Comparison of ENCODE assay signal across 1 cellular context in genomic region chr20:59031326-59032022, GRCh38.
TF ChIP-seq lines count a peak whose summit lies in the region.

No MANE protein-coding gene starts in this region.

TF ChIP-seq in SK-N-SH treated with all-trans-retinoic acid at 6 μM for 48 hours, 23 proteins besides CTCF, POLR2A, EP300 and RAD21 (continued from another document):
- TF ChIP-seq ARNTL (CRISPR knock-in tag; IDR thresholded peaks at IDR 0.05; ENCODE audit: borderline replicate concordance, low read depth) (no peak), RARB (CRISPR knock-in tag; IDR thresholded peaks at IDR 0.05) (no peak), ZNF8 (CRISPR knock-in tag; IDR thresholded peaks at IDR 0.05) (no peak), ZC3H10 (CRISPR knock-in tag; IDR thresholded peaks at IDR 0.05) (no peak), CSDC2 (CRISPR knock-in tag; IDR thresholded peaks at IDR 0.05) (no peak), ZFP30 (CRISPR knock-in tag; IDR thresholded peaks at IDR 0.05) (no peak), TSHZ2 (CRISPR knock-in tag; IDR thresholded peaks at IDR 0.05) (no peak), SNAI2 (CRISPR knock-in tag; IDR thresholded peaks at IDR 0.05) (no peak), ESRRG (CRISPR knock-in tag; IDR thresholded peaks at IDR 0.05) (no peak), POU6F1 (CRISPR knock-in tag; IDR thresholded peaks at IDR 0.05; ENCODE audit: borderline replicate concordance, low read depth) (no peak), ISL1 (CRISPR knock-in tag; IDR thresholded peaks at IDR 0.05) (no peak), OSR1 (CRISPR knock-in tag; IDR thresholded peaks at IDR 0.05) (no peak), ZFP3 (CRISPR knock-in tag; IDR thresholded peaks at IDR 0.05) (no peak), PPARA (CRISPR knock-in tag; IDR thresholded peaks at IDR 0.05; ENCODE audit: borderline replicate concordance) (no peak), ZNF565 (CRISPR knock-in tag; conservative IDR thresholded peaks at IDR 0.05; ENCODE audit: low read depth) (no peak)
